In genomic region chr19:58278156-58279041, GRCh38 we compare ENCODE assay signal across 8 cellular contexts. TPM values are rescaled to one million over a fixed set of nuclear protein-coding genes. Genes with fewer than 3 reads are reported as not detected.
DNase-seq lines count a peak whose midpoint lies in the region; ATAC-seq and TF ChIP-seq lines count a peak whose summit lies in the region.

ZNF8 (plus strand) TSS chr19:58278955; CDS start chr19:58279082, 127 bp downstream.

- peaks cover 10% of the 10 kb centered on the region for H3K4me1 ChIP-seq in testis

- peak; percentile 95 for ATAC-seq in HG02642 (IDR thresholded peaks at IDR 0.05; ENCODE audit: poor library complexity, unreplicated experiment)
- peak; percentile 99 for ATAC-seq in omental fat pad (ENCODE audit: low FRiP score)

- 0% methylated on average over 33 to 54 of the region's 54 CpGs for WGBS in testis, 2 donors

- H3K36me3 Mint-ChIP-seq in activated naive CD8-positive, alpha-beta T cell treated with anti-CD3 and anti-CD28 coated beads for 36 hours, result peaks cover 76% of the 10 kb centered on the region

- H3K4me3 ChIP-seq in testis, result peak within 1 kb of the TSS; percentile 92 to 98

- no peaks in the 10 kb centered on the region for H3K27me3 Mint-ChIP-seq in activated naive CD8-positive, alpha-beta T cell treated with anti-CD3 and anti-CD28 coated beads for 36 hours

- intact Hi-C loops in testis (cut with DNase I; ENCODE audit: low total_unique reads), result no loop called here

- peaks cover 30% of the 10 kb centered on the region for H3K4me1 Mint-ChIP-seq in activated naive CD8-positive, alpha-beta T cell treated with anti-CD3 and anti-CD28 coated beads for 36 hours

- H3K27ac Mint-ChIP-seq in activated naive CD8-positive, alpha-beta T cell treated with anti-CD3 and anti-CD28 coated beads for 36 hours, result peak within 1 kb of the TSS; percentile 95

- no peaks in the 10 kb centered on the region for H3K9me3 ChIP-seq in testis

- TF ChIP-seq POLR2A in GM10847 (IDR thresholded peaks at IDR 0.05; ENCODE audit: extremely low read depth, insufficient read length) (peak; percentile 78), testis (IDR thresholded peaks at IDR 0.05) (no peak)

- peak within 1 kb of the TSS; percentile 83 to 91 for H3K27ac ChIP-seq in testis

- TF ChIP-seq CTCF in omental fat pad (IDR thresholded peaks at IDR 0.05), result no peak
- peak in 1 of 3 experiments; percentile 8 for TF ChIP-seq CTCF in testis (IDR thresholded peaks at IDR 0.05)

- DNase-seq in NCI-H1105 (lab: John Stamatoyannopoulos, UW) (peak; percentile 98), SKM-1 (lab: John Stamatoyannopoulos, UW; ENCODE audit: unreplicated experiment) (peak; percentile 74), glomerular visceral epithelial cell (ENCODE audit: extremely low spot score) (peak; percentile 99), omental fat pad (ENCODE audit: low spot score) (peak; percentile 92), testis (peak; percentile 98)
- peak; percentile 99 for DNase-seq in activated naive CD8-positive, alpha-beta T cell treated with anti-CD3 and anti-CD28 coated beads for 36 hours

- H3K9me3 Mint-ChIP-seq in activated naive CD8-positive, alpha-beta T cell treated with anti-CD3 and anti-CD28 coated beads for 36 hours, result peaks cover 16% of the 10 kb centered on the region

- H3K27me3 ChIP-seq in testis, result no peaks in the 10 kb centered on the region

- no peaks in the 10 kb centered on the region for H3K36me3 ChIP-seq in testis (ENCODE audit: low read depth, missing control alignments)

- peak within 1 kb of the TSS; percentile 93 for H3K4me3 Mint-ChIP-seq in activated naive CD8-positive, alpha-beta T cell treated with anti-CD3 and anti-CD28 coated beads for 36 hours

RNA-seq across cellular contexts. Expression of gene ZNF8, which starts in this region (rescaled TPM):
- 1 to 10 TPM; 4.1 to 4.3 TPM for total RNA-seq in activated naive CD8-positive, alpha-beta T cell treated with anti-CD3 and anti-CD28 coated beads for 36 hours
- total RNA-seq in omental fat pad (1 to 10 TPM; 4.6 to 9.3 (median 5.9) TPM), testis (10 to 100 TPM in 1 of 2 donors, 1 to 10 TPM in 1; 9.6 to 10.4 TPM)
- 2.6 TPM for polyA plus RNA-seq in testis (ENCODE audit: insufficient read depth, low read depth, low replicate concordance)

Comparison
In these comparisons a context has a peak if more than half of its experiments do, and no peak if none do; other contexts are left out.
1. Peak in every context shown above with its lines: DNase-seq, ATAC-seq, H3K4me3 ChIP-seq and H3K27ac ChIP-seq.